In the genomic region with DNA sequence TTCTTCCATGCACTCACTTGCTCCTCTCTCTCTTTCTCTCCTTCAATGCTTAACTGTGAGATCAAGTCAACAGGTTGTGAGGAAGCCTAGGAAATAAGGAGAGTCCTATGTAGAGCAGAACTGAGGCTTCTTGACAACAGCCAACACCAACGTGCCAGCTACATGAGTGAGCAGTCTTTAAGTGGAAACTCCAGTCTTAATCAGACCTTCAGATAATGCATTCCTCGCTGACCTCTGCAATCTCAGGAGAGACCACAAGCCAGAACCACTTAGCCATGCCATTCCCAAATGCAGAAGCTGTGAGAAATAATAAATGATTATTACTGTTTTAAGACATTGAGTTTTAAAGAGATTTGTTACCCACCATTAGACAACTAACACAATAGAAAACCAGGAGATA, we compare ENCODE assay signal across 24 cellular contexts.
"Had no signal": no experiment of that assay in that cellular context is flagged by ENCODE, and none has a peak within 500 bp of the region (broad histone marks: within the 10 kb centered on the region; RNA-seq: fewer than 3 reads in every experiment).

No MANE protein-coding gene starts in this region.

- H3K36me3 ChIP-seq: brain microvascular endothelial cell, SJCRH30 had no signal

- H3K4me1 ChIP-seq: SJCRH30 had no signal

- H3K9me3 ChIP-seq: SJCRH30, SK-N-SH had no signal

- H3K4me3 ChIP-seq: SJCRH30 had no signal

- H3K4me2 ChIP-seq: SK-N-SH had no signal

- DNase-seq: activated CD4-positive, alpha-beta T cell treated with anti-CD3 and anti-CD28 coated beads for 48 hours; activated CD4-positive, alpha-beta T cell treated with anti-CD3 and anti-CD28 coated beads, Interleukin-2, amount 50 U/mL, for 48 hours; activated CD8-positive, alpha-beta memory T cell treated with anti-CD3 and anti-CD28 coated beads, Interleukin-2, amount 10 ng/mL, durations not matched to agents 7 days and 5 days; activated effector memory CD4-positive, alpha-beta T cell treated with anti-CD3 and anti-CD28 coated beads, Interleukin-2, amount 50 U/mL, for 16 hours; activated naive CD4-positive, alpha-beta T cell treated with Interleukin-2 at 50 U/mL for 16 hours; activated naive CD8-positive, alpha-beta T cell treated with anti-CD3 and anti-CD28 coated beads, Interleukin-2, amount 50 U/mL, for 24 hours; activated T-cell treated with anti-CD3 and anti-CD28 coated beads, Interleukin-2, amount 50 U/mL, for 4 hours; amygdala; brain microvascular endothelial cell; cerebellar nuclear complex; MM.1S; NCI-H1105 treated with DMSO at 0.1 percent for 48 hours; NCI-H1436 treated with DMSO at 0.1 percent for 48 hours; NCI-H187; NCI-H446 treated with DMSO at 0.1 percent for 48 hours; NCI-H524 treated with DMSO at 0.1 percent for 48 hours; NCI-H748 treated with DMSO at 0.1 percent for 48 hours; Right ventricle myocardium superior; SJCRH30; SK-N-SH; T-helper 1 cell had no signal

- H3K27me3 ChIP-seq: brain microvascular endothelial cell, SJCRH30 had no signal

- H3K9me2 ChIP-seq: SK-N-SH had no signal

- H3K27ac ChIP-seq: brain microvascular endothelial cell, RWPE1, SJCRH30 had no signal

- H3K9ac ChIP-seq: SK-N-SH had no signal

- ATAC-seq: activated CD4-positive, CD25-positive, alpha-beta regulatory T cell treated with anti-CD3 and anti-CD28 coated beads, Interleukin-2, amount 50 U/mL, for 24 hours; activated CD8-positive, alpha-beta memory T cell treated with anti-CD3 and anti-CD28 coated beads, Interleukin-2, amount 10 ng/mL, durations not matched to agents 7 days and 5 days; activated naive CD4-positive, alpha-beta T cell treated with anti-CD3 and anti-CD28 coated beads, Interleukin-2, amount 50 U/mL, for 72 hours; activated naive CD8-positive, alpha-beta T cell treated with anti-CD3 and anti-CD28 coated beads, Interleukin-2, amount 50 U/mL, for 24 hours; activated T-cell treated with anti-CD3 and anti-CD28 coated beads, Interleukin-2, amount 50 U/mL, for 4 hours had no signal
